ENCODE assay signal across 13 cellular contexts in genomic region chr16:12090162-12090552, GRCh38.
A peak's percentile ranks its signal among the peaks of the same experiment; 100 is the strongest.
DNase-seq lines count a peak whose midpoint lies in the region; ATAC-seq and TF ChIP-seq lines count a peak whose summit lies in the region.
"Had no signal": no experiment of that assay in that cellular context is flagged by ENCODE, and none has a peak within 500 bp of the region (broad histone marks: within the 10 kb centered on the region; RNA-seq: fewer than 3 reads in every experiment).

No MANE protein-coding gene starts in this region.

- no peak for TF ChIP-seq EP300 in transverse colon (IDR thresholded peaks at IDR 0.05; ENCODE audit: low read depth)

- DNase-seq in endothelial cell (ENCODE audit: low spot score) (no peak), transverse colon (no peak), HPDE6-E6E7 (ENCODE audit: extremely low spot score) (no peak), ecto neural progenitor cell (ENCODE audit: low spot score) (no peak)
- no peak for DNase-seq in naive thymus-derived CD4-positive, alpha-beta T cell
- DNase-seq: DND-41, HFFc6, NCI-H1694 treated with DMSO at 0.1 percent for 48 hours, SHP77 treated with DMSO at 0.1 percent for 48 hours had no signal

- intact Hi-C loops in naive thymus-derived CD4-positive, alpha-beta T cell (cut with micrococcal nuclease): loop anchor here in 1 of 2 donors (10.0 kb wide), 1 partner anchor 1365 kb away; no protein-coding TSS in a partner anchor
- intact Hi-C loops in transverse colon (cut with DNase I; ENCODE audit: low total_unique reads): loop anchor here (10.0 kb wide), 1 partner anchor 135 kb away; no protein-coding TSS in a partner anchor

- peak overlapping the region in 10 of 11 experiments; percentile 61 to 78 (median 66); a peak in 20 of 22 replicates for H3K27ac ChIP-seq in BLaER1 treated with 17β-estradiol and CSF1 and Interleukin-3, amounts not matched to agents 10 nM and 100 nM
- H3K27ac ChIP-seq in HUES64 (ENCODE audit: low read depth, low read length) (no peak overlapping the region), transverse colon (no peak overlapping the region)
- peak overlapping the region; percentile 76 for H3K27ac ChIP-seq in naive thymus-derived CD4-positive, alpha-beta T cell (ENCODE audit: low read depth, low read length)

- H3K27me3 ChIP-seq in BLaER1 treated with 17β-estradiol and CSF1 and Interleukin-3, amounts not matched to agents 10 nM and 100 nM: no peaks in the 10 kb centered on the region
- H3K27me3 ChIP-seq in HUES64 (ENCODE audit: insufficient read depth, low read length) (peaks cover 53% of the 10 kb centered on the region), transverse colon (no peaks in the 10 kb centered on the region)
- H3K27me3 ChIP-seq in naive thymus-derived CD4-positive, alpha-beta T cell (ENCODE audit: control insufficient read depth in 2 of 2, insufficient read depth in 2 of 2, low read length in 2 of 2): no peaks in the 10 kb centered on the region

- peaks cover 8% of the 10 kb centered on the region for H3K27me3 Mint-ChIP-seq in endothelial cell (ENCODE audit: unreplicated experiment)
- no peaks in the 10 kb centered on the region for H3K27me3 Mint-ChIP-seq in naive thymus-derived CD4-positive, alpha-beta T cell
- H3K27me3 Mint-ChIP-seq: dendritic cell treated with granulocyte-macrophage colony-stimulating factor and Interleukin-4, amounts not matched to agents 40 ng/mL and 50 ng/mL, for 4 days had no signal

- TF ChIP-seq CTCF in endothelial cell (IDR thresholded peaks at IDR 0.05; ENCODE audit: unreplicated experiment) (no peak), transverse colon (IDR thresholded peaks at IDR 0.05) (no peak)

- no peaks in the 10 kb centered on the region for H3K9me3 ChIP-seq in BLaER1 treated with 17β-estradiol and CSF1 and Interleukin-3, amounts not matched to agents 10 nM and 100 nM (replicated peaks in 1 of 11)
- no peaks in the 10 kb centered on the region for H3K9me3 ChIP-seq in HUES64 (ENCODE audit: insufficient read depth, low read depth, low read length)
- no peaks in the 10 kb centered on the region for H3K9me3 ChIP-seq in naive thymus-derived CD4-positive, alpha-beta T cell (ENCODE audit: control insufficient read depth in 2 of 3, low read length in 3 of 3)
- H3K9me3 ChIP-seq in transverse colon: no peaks in the 10 kb centered on the region

- H3K4me3 Mint-ChIP-seq in endothelial cell (ENCODE audit: unreplicated experiment): no peak overlapping the region
- H3K4me3 Mint-ChIP-seq in naive thymus-derived CD4-positive, alpha-beta T cell: peak overlapping the region; percentile 81 to 98 (median 86)

- H3K4me1 Mint-ChIP-seq in endothelial cell (ENCODE audit: unreplicated experiment): peaks cover 67% of the 10 kb centered on the region
- peaks cover 25 to 68% (median 63%) of the 10 kb centered on the region in 7 donors for H3K4me1 Mint-ChIP-seq in naive thymus-derived CD4-positive, alpha-beta T cell

- H3K36me3 ChIP-seq in BLaER1 treated with 17β-estradiol and CSF1 and Interleukin-3, amounts not matched to agents 10 nM and 100 nM: peaks cover 0 to 29% (median 0%) of the 10 kb centered on the region in 11 experiments; a peak in 2 of 22 replicates
- H3K36me3 ChIP-seq in HUES64 (ENCODE audit: insufficient read depth, low read length) (no peaks in the 10 kb centered on the region), transverse colon (no peaks in the 10 kb centered on the region)
- H3K36me3 ChIP-seq in naive thymus-derived CD4-positive, alpha-beta T cell (ENCODE audit: control insufficient read depth in 2 of 3, insufficient read depth in 3 of 3, low read length in 3 of 3): no peaks in the 10 kb centered on the region

- no peak for ATAC-seq in naive thymus-derived CD4-positive, alpha-beta T cell
- no peak for ATAC-seq in GM21786 (IDR thresholded peaks at IDR 0.05; ENCODE audit: unreplicated experiment)

- H3K9me3 Mint-ChIP-seq in endothelial cell (ENCODE audit: unreplicated experiment): no peaks in the 10 kb centered on the region
- H3K9me3 Mint-ChIP-seq in naive thymus-derived CD4-positive, alpha-beta T cell: no peaks in the 10 kb centered on the region
- H3K9me3 Mint-ChIP-seq: dendritic cell treated with granulocyte-macrophage colony-stimulating factor and Interleukin-4, amounts not matched to agents 40 ng/mL and 50 ng/mL, for 4 days; HFFc6 had no signal

- H3K4me2 ChIP-seq in BLaER1 treated with 17β-estradiol and CSF1 and Interleukin-3, amounts not matched to agents 10 nM and 100 nM: peak overlapping the region; percentile 86 to 99 (median 94)

- peaks cover 0 to 97% (median 0%) of the 10 kb centered on the region in 11 experiments; a peak in 3 of 22 replicates for H4K20me1 ChIP-seq in BLaER1 treated with 17β-estradiol and CSF1 and Interleukin-3, amounts not matched to agents 10 nM and 100 nM

- peak overlapping the region; percentile 39 to 69 (median 57) for H3K4me3 ChIP-seq in BLaER1 treated with 17β-estradiol and CSF1 and Interleukin-3, amounts not matched to agents 10 nM and 100 nM
- peak overlapping the region; percentile 58 for H3K4me3 ChIP-seq in HUES64 (ENCODE audit: low read length)
- peak overlapping the region; percentile 71 for H3K4me3 ChIP-seq in naive thymus-derived CD4-positive, alpha-beta T cell (ENCODE audit: low read length)
- no peak overlapping the region for H3K4me3 ChIP-seq in transverse colon

- POLR2A ChIA-PET in naive thymus-derived CD4-positive, alpha-beta T cell (lab: Charles Lee): interaction anchor here (0.5 to 2.7 kb wide), 6 partner anchors 9 to 713 kb away, joined by 3 to 15 read pairs (median 4); partner anchors contain the start of gene SNX29

- H3K36me3 Mint-ChIP-seq in endothelial cell (ENCODE audit: low read depth, unreplicated experiment): no peaks in the 10 kb centered on the region
- peaks cover 0 to 8% (median 2%) of the 10 kb centered on the region in 5 donors for H3K36me3 Mint-ChIP-seq in naive thymus-derived CD4-positive, alpha-beta T cell

- in situ Hi-C loops in transverse colon (cut with MboI; ENCODE audit: low pct_ligation_motif_present in 1 of 4, low pct_unique_long_range_greater_than_20kb in 1 of 4, low sequenced_read_pairs in 3 of 4): loop anchor here in 3 of 4 donors (10.0 to 25.0 kb wide), 3 partner anchors 172 to 735 kb away; partner anchors contain the start of gene CPPED1 (in 2 of the 3)

- TF ChIP-seq POLR2A in transverse colon (IDR thresholded peaks at IDR 0.05): no peak

- peak overlapping the region; percentile 36 for H3K27ac Mint-ChIP-seq in endothelial cell (ENCODE audit: unreplicated experiment)
- peak overlapping the region; percentile 46 to 99 (median 97) for H3K27ac Mint-ChIP-seq in naive thymus-derived CD4-positive, alpha-beta T cell

- peak overlapping the region; percentile 59 to 74 (median 67); a peak in 21 of 22 replicates for H3K9ac ChIP-seq in BLaER1 treated with 17β-estradiol and CSF1 and Interleukin-3, amounts not matched to agents 10 nM and 100 nM
- H3K9ac ChIP-seq in HUES64 (ENCODE audit: low read depth, low read length): peak overlapping the region; percentile 30; the same call in 1 of the 2 replicates

- H3K4me1 ChIP-seq in BLaER1 treated with 17β-estradiol and CSF1 and Interleukin-3, amounts not matched to agents 10 nM and 100 nM: peaks cover 47 to 97% (median 70%) of the 10 kb centered on the region in 10 experiments
- H3K4me1 ChIP-seq in HUES64 (ENCODE audit: insufficient read depth, low read length) (peaks cover 11% of the 10 kb centered on the region), transverse colon (peaks cover 0 to 30% (median 10%) of the 10 kb centered on the region in 4 donors)
- H3K4me1 ChIP-seq in naive thymus-derived CD4-positive, alpha-beta T cell (ENCODE audit: control insufficient read depth in 2 of 2, insufficient read depth in 2 of 2, low read length in 2 of 2): peaks cover 0 to 30% of the 10 kb centered on the region in 2 donors

- CTCF ChIA-PET in naive thymus-derived CD4-positive, alpha-beta T cell (lab: Charles Lee): interaction anchor here (3.7 kb wide), 1 partner anchor 10 kb away, joined by 16 read pairs; no protein-coding TSS in a partner anchor

- 25% methylated on average over 14 of the region's 14 CpGs for WGBS in HUES64
- WGBS in transverse colon (ENCODE audit: low coverage in 1 of 2), 2 donors: 78 to 100% methylated on average over 2 to 14 of the region's 14 CpGs

Comparison
In these comparisons a context has a peak if more than half of its experiments do, and no peak if none do; other contexts are left out.
1. H3K27ac ChIP-seq: peak in BLaER1 treated with 17β-estradiol and CSF1 and Interleukin-3, amounts not matched to agents 10 nM and 100 nM (10 of 11) and naive thymus-derived CD4-positive, alpha-beta T cell (single experiment); none in HUES64 (single experiment) and transverse colon (0 of 4).
2. H3K4me3 ChIP-seq: peak in BLaER1 treated with 17β-estradiol and CSF1 and Interleukin-3, amounts not matched to agents 10 nM and 100 nM (10 of 10), HUES64 (single experiment) and naive thymus-derived CD4-positive, alpha-beta T cell (single experiment); none in transverse colon (0 of 4).